In the genomic region with DNA sequence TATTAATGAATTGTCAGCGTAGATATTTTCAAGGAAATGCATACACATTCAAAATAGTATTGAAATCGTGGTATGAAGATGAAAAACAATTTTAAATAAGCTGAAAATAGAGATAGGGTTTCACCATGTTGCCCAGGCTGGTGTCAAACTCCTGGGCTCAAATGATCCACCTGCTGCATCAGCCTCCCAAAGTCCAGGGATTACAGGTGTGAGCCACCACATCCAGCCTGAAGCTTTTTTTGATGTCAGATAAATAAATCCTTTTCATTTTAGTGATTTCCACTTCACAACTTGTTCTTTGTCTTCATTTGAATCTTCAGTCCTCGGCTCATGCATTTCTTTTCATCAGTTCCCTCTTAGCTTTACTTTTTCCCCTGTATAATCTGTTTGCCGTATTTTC, we compare ENCODE assay signal across 12 cellular contexts. TPM values are rescaled to one million over a fixed set of nuclear protein-coding genes. Genes with fewer than 3 reads are reported as not detected.
DNase-seq lines count a peak whose midpoint lies in the region; ATAC-seq, FAIRE-seq and TF ChIP-seq lines count a peak whose summit lies in the region.
"Had no signal": no experiment of that assay in that cellular context is flagged by ENCODE, and none has a peak within 500 bp of the region (broad histone marks: within the 10 kb centered on the region; RNA-seq: fewer than 3 reads in every experiment).

No MANE protein-coding gene starts in this region.

- TF ChIP-seq CTCF in WTC11 (IDR thresholded peaks at IDR 0.05) (no peak), thoracic aorta (IDR thresholded peaks at IDR 0.05) (no peak)

- no peaks in the 10 kb centered on the region for H3K36me3 ChIP-seq in thoracic aorta

- peaks cover 56% of the 10 kb centered on the region for H3K4me1 Mint-ChIP-seq in activated T-cell treated with anti-CD3 and anti-CD28 coated beads, Interleukin-2, amount 50 U/mL, for 4 hours (ENCODE audit: low read depth)
- H3K4me1 Mint-ChIP-seq in WTC11 = peaks cover 54% of the 10 kb centered on the region
- H3K4me1 Mint-ChIP-seq in immature natural killer cell = peaks cover 76 to 81% of the 10 kb centered on the region in 2 donors

- no peaks in the 10 kb centered on the region for H3K27me3 ChIP-seq in thoracic aorta (replicated peaks; ENCODE audit: insufficient read depth)

- no peak overlapping the region for H3K27ac Mint-ChIP-seq in WTC11
- H3K27ac Mint-ChIP-seq in immature natural killer cell = peak overlapping the region; percentile 3 to 53 (median 29)

- H3K36me3 Mint-ChIP-seq in activated T-cell treated with anti-CD3 and anti-CD28 coated beads, Interleukin-2, amount 50 U/mL, for 4 hours (ENCODE audit: insufficient read depth) = peaks cover 13% of the 10 kb centered on the region
- H3K36me3 Mint-ChIP-seq in WTC11 (no peaks in the 10 kb centered on the region), immature natural killer cell (peaks cover 0 to 5% (median 0%) of the 10 kb centered on the region in 3 donors)

- FAIRE-seq in GM19239 (lab: Jason Lieb, UNC) = no peak

- H3K27ac ChIP-seq in thoracic aorta = no peak overlapping the region
- H3K27ac ChIP-seq: skin epidermis had no signal

- peaks cover 33 to 60% of the 10 kb centered on the region in 2 donors for H3K4me1 ChIP-seq in thoracic aorta (ENCODE audit: control insufficient read depth in 1 of 2, low read depth in 2 of 2)

- POLR2A ChIA-PET in WTC11 (lab: Charles Lee) = no interaction called here

- no peaks in the 10 kb centered on the region for H3K27me3 Mint-ChIP-seq in activated T-cell treated with anti-CD3 and anti-CD28 coated beads, Interleukin-2, amount 50 U/mL, for 4 hours (ENCODE audit: low read depth)
- H3K27me3 Mint-ChIP-seq in WTC11 (ENCODE audit: low read depth) (no peaks in the 10 kb centered on the region), immature natural killer cell (ENCODE audit: low read depth in 3 of 3) (peaks cover 8 to 17% (median 13%) of the 10 kb centered on the region in 3 donors)

- H3K4me3 Mint-ChIP-seq in activated T-cell treated with anti-CD3 and anti-CD28 coated beads, Interleukin-2, amount 50 U/mL, for 4 hours = peak overlapping the region; percentile 43
- H3K4me3 Mint-ChIP-seq in WTC11 (peak overlapping the region; percentile 27; the same call in 1 of the 2 replicates), immature natural killer cell (peak overlapping the region; percentile 42 to 98 (median 58))

- CTCF ChIA-PET in WTC11 (lab: Charles Lee) = interaction anchor here (1.3 kb wide), 1 partner anchor 98 kb away, joined by 5 read pairs; no protein-coding TSS in a partner anchor

- H3K9me3 Mint-ChIP-seq in activated T-cell treated with anti-CD3 and anti-CD28 coated beads, Interleukin-2, amount 50 U/mL, for 4 hours = no peaks in the 10 kb centered on the region
- H3K9me3 Mint-ChIP-seq in WTC11 (no peaks in the 10 kb centered on the region), immature natural killer cell (no peaks in the 10 kb centered on the region)
- H3K9me3 Mint-ChIP-seq: activated naive CD4-positive, alpha-beta T cell treated with anti-CD3 and anti-CD28 coated beads, Interleukin-2, amount 50 U/mL, for 72 hours had no signal

- peak overlapping the region; percentile 0 for H3K4me3 ChIP-seq in thoracic aorta
- H3K4me3 ChIP-seq: lung had no signal

- no peak for ATAC-seq in activated T-cell treated with anti-CD3 and anti-CD28 coated beads, Interleukin-2, amount 50 U/mL, for 4 hours
- ATAC-seq in WTC11 (no peak), thoracic aorta (ENCODE audit: insufficient number of reproducible peaks, low FRiP score, low read depth) (no peak)
- ATAC-seq: activated naive CD4-positive, alpha-beta T cell treated with anti-CD3 and anti-CD28 coated beads, Interleukin-2, amount 50 U/mL, for 72 hours had no signal

- DNase-seq in activated T-cell treated with anti-CD3 and anti-CD28 coated beads, Interleukin-2, amount 50 U/mL, for 4 hours = no peak
- no peak for DNase-seq in activated T-cell treated with anti-CD3 and anti-CD28 coated beads for 4 hours
- no peak for DNase-seq in WTC11 (ENCODE audit: low spot score)
- DNase-seq in immature natural killer cell = no peak
- DNase-seq in thoracic aorta (ENCODE audit: low spot score) = no peak
- no peak for DNase-seq in GM19239 (ENCODE audit: insufficient read length, low spot score)
- no peak for DNase-seq in GDM1 (lab: John Stamatoyannopoulos, UW)
- no peak for DNase-seq in activated effector memory CD4-positive, alpha-beta T cell treated with anti-CD3 and anti-CD28 coated beads, Interleukin-2, amount 50 U/mL, for 16 hours
- DNase-seq: activated CD4-positive, alpha-beta T cell treated with anti-CD3 and anti-CD28 coated beads for 1 hour had no signal

- no peaks in the 10 kb centered on the region for H3K9me3 ChIP-seq in thoracic aorta

TF ChIP-seq in WTC11, 78 proteins besides CTCF, POLR2A, EP300 and RAD21:
- TF ChIP-seq, protein P1, sequence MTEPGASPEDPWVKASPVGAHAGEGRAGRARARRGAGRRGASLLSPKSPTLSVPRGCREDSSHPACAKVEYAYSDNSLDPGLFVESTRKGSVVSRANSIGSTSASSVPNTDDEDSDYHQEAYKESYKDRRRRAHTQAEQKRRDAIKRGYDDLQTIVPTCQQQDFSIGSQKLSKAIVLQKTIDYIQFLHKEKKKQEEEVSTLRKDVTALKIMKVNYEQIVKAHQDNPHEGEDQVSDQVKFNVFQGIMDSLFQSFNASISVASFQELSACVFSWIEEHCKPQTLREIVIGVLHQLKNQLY (CRISPR knock-in tag; IDR thresholded peaks at IDR 0.05) = no peak
- TF ChIP-seq, protein P2, sequence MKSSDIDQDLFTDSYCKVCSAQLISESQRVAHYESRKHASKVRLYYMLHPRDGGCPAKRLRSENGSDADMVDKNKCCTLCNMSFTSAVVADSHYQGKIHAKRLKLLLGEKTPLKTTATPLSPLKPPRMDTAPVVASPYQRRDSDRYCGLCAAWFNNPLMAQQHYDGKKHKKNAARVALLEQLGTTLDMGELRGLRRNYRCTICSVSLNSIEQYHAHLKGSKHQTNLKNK (CRISPR knock-in tag; IDR thresholded peaks at IDR 0.05) = no peak
- TF ChIP-seq, protein P3, sequence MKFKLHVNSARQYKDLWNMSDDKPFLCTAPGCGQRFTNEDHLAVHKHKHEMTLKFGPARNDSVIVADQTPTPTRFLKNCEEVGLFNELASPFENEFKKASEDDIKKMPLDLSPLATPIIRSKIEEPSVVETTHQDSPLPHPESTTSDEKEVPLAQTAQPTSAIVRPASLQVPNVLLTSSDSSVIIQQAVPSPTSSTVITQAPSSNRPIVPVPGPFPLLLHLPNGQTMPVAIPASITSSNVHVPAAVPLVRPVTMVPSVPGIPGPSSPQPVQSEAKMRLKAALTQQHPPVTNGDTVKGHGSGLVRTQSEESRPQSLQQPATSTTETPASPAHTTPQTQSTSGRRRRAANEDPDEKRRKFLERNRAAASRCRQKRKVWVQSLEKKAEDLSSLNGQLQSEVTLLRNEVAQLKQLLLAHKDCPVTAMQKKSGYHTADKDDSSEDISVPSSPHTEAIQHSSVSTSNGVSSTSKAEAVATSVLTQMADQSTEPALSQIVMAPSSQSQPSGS (CRISPR knock-in tag; IDR thresholded peaks at IDR 0.05; ENCODE audit: borderline replicate concordance, low read depth) = no peak
- no peak for TF ChIP-seq ZNF423 (CRISPR knock-in tag; IDR thresholded peaks at IDR 0.05)
- TF ChIP-seq, protein P4, sequence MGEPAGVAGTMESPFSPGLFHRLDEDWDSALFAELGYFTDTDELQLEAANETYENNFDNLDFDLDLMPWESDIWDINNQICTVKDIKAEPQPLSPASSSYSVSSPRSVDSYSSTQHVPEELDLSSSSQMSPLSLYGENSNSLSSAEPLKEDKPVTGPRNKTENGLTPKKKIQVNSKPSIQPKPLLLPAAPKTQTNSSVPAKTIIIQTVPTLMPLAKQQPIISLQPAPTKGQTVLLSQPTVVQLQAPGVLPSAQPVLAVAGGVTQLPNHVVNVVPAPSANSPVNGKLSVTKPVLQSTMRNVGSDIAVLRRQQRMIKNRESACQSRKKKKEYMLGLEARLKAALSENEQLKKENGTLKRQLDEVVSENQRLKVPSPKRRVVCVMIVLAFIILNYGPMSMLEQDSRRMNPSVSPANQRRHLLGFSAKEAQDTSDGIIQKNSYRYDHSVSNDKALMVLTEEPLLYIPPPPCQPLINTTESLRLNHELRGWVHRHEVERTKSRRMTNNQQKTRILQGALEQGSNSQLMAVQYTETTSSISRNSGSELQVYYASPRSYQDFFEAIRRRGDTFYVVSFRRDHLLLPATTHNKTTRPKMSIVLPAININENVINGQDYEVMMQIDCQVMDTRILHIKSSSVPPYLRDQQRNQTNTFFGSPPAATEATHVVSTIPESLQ (CRISPR knock-in tag; IDR thresholded peaks at IDR 0.05) = no peak

RNA-seq across cellular contexts. Expression of a gene that starts 4.6 kb away (rescaled TPM):
- total RNA-seq in activated T-cell treated with anti-CD3 and anti-CD28 coated beads, Interleukin-2, amount 50 U/mL, for 4 hours = 10 to 100 TPM; 33.9 to 39.3 (median 35.9) TPM
- total RNA-seq in WTC11 (2021) (38.9 to 41.0 TPM (median 39.2 TPM) in 3 replicates), thoracic aorta (100 to 1,000 TPM in 1 of 2 donors, 10 to 100 TPM in 1; 61.3 to 107 TPM)
- polyA plus RNA-seq in immature natural killer cell = 10 to 100 TPM; 19.1 to 58.3 (median 22.6) TPM
